Comparison of ENCODE assay signal across 13 cellular contexts in genomic region chr2:219385958-219386520, GRCh38. TPM values are rescaled to one million over a fixed set of nuclear protein-coding genes. Genes with fewer than 3 reads are reported as not detected.
A peak's percentile ranks its signal among the peaks of the same experiment; 100 is the strongest.
DNase-seq lines count a peak whose midpoint lies in the region; ATAC-seq and TF ChIP-seq lines count a peak whose summit lies in the region.
"Had no signal": no experiment of that assay in that cellular context is flagged by ENCODE, and none has a peak within 500 bp of the region (broad histone marks: within the 10 kb centered on the region; RNA-seq: fewer than 3 reads in every experiment).

No MANE protein-coding gene starts in this region.

- TF ChIP-seq CTCF in OCI-LY3 (IDR thresholded peaks at IDR 0.05; ENCODE audit: low read depth, low read length) (no peak), osteoblast (IDR thresholded peaks at IDR 0.05; ENCODE audit: extremely low read depth, low read depth, low read length) (no peak), ascending aorta (IDR thresholded peaks at IDR 0.05) (no peak)

- no peaks in the 10 kb centered on the region for H4K20me1 ChIP-seq in OCI-LY3 (ENCODE audit: insufficient read depth, low read length)
- peaks cover 11% of the 10 kb centered on the region for H4K20me1 ChIP-seq in osteoblast (ENCODE audit: insufficient read depth, low read length)

- H3K27me3 ChIP-seq in OCI-LY3 (ENCODE audit: low read depth, low read length) = no peaks in the 10 kb centered on the region
- H3K27me3 ChIP-seq in duodenal mucosa (ENCODE audit: control insufficient read depth in 1 of 2, insufficient read depth in 2 of 2, low read length in 2 of 2) = no peaks in the 10 kb centered on the region
- no peaks in the 10 kb centered on the region for H3K27me3 ChIP-seq in osteoblast (ENCODE audit: insufficient read depth, low read length)
- no peaks in the 10 kb centered on the region for H3K27me3 ChIP-seq in ascending aorta
- H3K27me3 ChIP-seq: sigmoid colon, tibial nerve had no signal

- H3K4me3 ChIP-seq in OCI-LY3 (ENCODE audit: low read length) = peak overlapping the region; percentile 98; the same call in 1 of the 2 replicates
- H3K4me3 ChIP-seq in duodenal mucosa (ENCODE audit: low read depth in 1 of 2, low read length in 2 of 2) = peak overlapping the region; percentile 89 to 93
- H3K4me3 ChIP-seq in osteoblast (ENCODE audit: insufficient read depth, low read length) = no peak overlapping the region
- peak overlapping the region in 1 of 2 donors; percentile 82 for H3K4me3 ChIP-seq in ascending aorta

- no peak overlapping the region for H2AFZ ChIP-seq in OCI-LY3 (ENCODE audit: low read depth, low read length)
- no peak overlapping the region for H2AFZ ChIP-seq in osteoblast (ENCODE audit: low read length)

- H3K27me3 Mint-ChIP-seq in activated CD8-positive, alpha-beta memory T cell treated with anti-CD3 and anti-CD28 coated beads, Interleukin-2, amount 10 ng/mL, durations not matched to agents 7 days and 5 days = peaks cover 2% of the 10 kb centered on the region

- peak overlapping the region; percentile 88 for H3K4me3 Mint-ChIP-seq in activated CD8-positive, alpha-beta memory T cell treated with anti-CD3 and anti-CD28 coated beads, Interleukin-2, amount 10 ng/mL, durations not matched to agents 7 days and 5 days

- H3K27ac Mint-ChIP-seq in activated CD8-positive, alpha-beta memory T cell treated with anti-CD3 and anti-CD28 coated beads, Interleukin-2, amount 10 ng/mL, durations not matched to agents 7 days and 5 days = peak overlapping the region; percentile 11

- H3K9me3 ChIP-seq in OCI-LY3 (ENCODE audit: insufficient read depth, low read length) = no peaks in the 10 kb centered on the region
- H3K9me3 ChIP-seq in duodenal mucosa (ENCODE audit: control insufficient read depth in 1 of 2, low read length in 2 of 2) = no peaks in the 10 kb centered on the region
- H3K9me3 ChIP-seq in osteoblast (ENCODE audit: low read depth, low read length) = no peaks in the 10 kb centered on the region
- H3K9me3 ChIP-seq in ascending aorta = no peaks in the 10 kb centered on the region
- H3K9me3 ChIP-seq: sigmoid colon had no signal

- CTCF ChIA-PET in activated CD8-positive, alpha-beta memory T cell treated with anti-CD3 and anti-CD28 coated beads, Interleukin-2, amount 10 ng/mL, durations not matched to agents 7 days and 5 days (lab: Charles Lee) = interaction anchor here (1.7 kb wide), 1 partner anchor 108 kb away, joined by 7 read pairs; no protein-coding TSS in a partner anchor

- intact Hi-C loops in ascending aorta (cut with DNase I) = loop anchor here (5.0 kb wide), 4 partner anchors 94 to 211 kb away; partner anchors contain the start of genes CNPPD1, DNAJB2, RETREG2 and STK11IP

- H3K27ac ChIP-seq in OCI-LY3 (ENCODE audit: low read length) (no peak overlapping the region), duodenal mucosa (ENCODE audit: low read depth, low read length) (no peak overlapping the region), osteoblast (ENCODE audit: low read depth, low read length) (no peak overlapping the region), ascending aorta (no peak overlapping the region)

- no peak for DNase-seq in activated CD8-positive, alpha-beta memory T cell treated with anti-CD3 and anti-CD28 coated beads, Interleukin-2, amount 10 ng/mL, durations not matched to agents 7 days and 5 days
- DNase-seq in activated CD8-positive, alpha-beta memory T cell treated with anti-CD3 and anti-CD28 coated beads, Interleukin-2, amount 50 U/mL, for 4 hours = no peak
- DNase-seq in osteoblast (ENCODE audit: insufficient read length, low spot score, missing footprints) (no peak), ascending aorta (ENCODE audit: low spot score in 2 of 2) (no peak), activated gamma-delta T cell treated with Interleukin-2 at 50 U/mL for 16 hours (no peak)
- DNase-seq: mesendoderm, NCI-H82, sigmoid colon had no signal

- H3K36me3 Mint-ChIP-seq in activated CD8-positive, alpha-beta memory T cell treated with anti-CD3 and anti-CD28 coated beads, Interleukin-2, amount 10 ng/mL, durations not matched to agents 7 days and 5 days = peaks cover 15% of the 10 kb centered on the region

- H3K79me2 ChIP-seq in OCI-LY3 (ENCODE audit: low read length) (peaks cover 16% of the 10 kb centered on the region), osteoblast (ENCODE audit: insufficient read depth, low read length) (peaks cover 7% of the 10 kb centered on the region)

- H3K9me3 Mint-ChIP-seq in activated CD8-positive, alpha-beta memory T cell treated with anti-CD3 and anti-CD28 coated beads, Interleukin-2, amount 10 ng/mL, durations not matched to agents 7 days and 5 days (ENCODE audit: low read depth) = no peaks in the 10 kb centered on the region

- H3K4me2 ChIP-seq in OCI-LY3 (ENCODE audit: low read length) (peak overlapping the region; percentile 95), osteoblast (ENCODE audit: insufficient read depth, low read length) (peak overlapping the region; percentile 96)

- H3K4me1 ChIP-seq in OCI-LY3 (ENCODE audit: low read length) (peaks cover 12% of the 10 kb centered on the region), duodenal mucosa (ENCODE audit: control insufficient read depth in 1 of 2, insufficient read depth in 2 of 2, low read length in 2 of 2) (peaks cover 15 to 29% of the 10 kb centered on the region in 2 donors), osteoblast (ENCODE audit: insufficient read depth, low read length) (peaks cover 14% of the 10 kb centered on the region), ascending aorta (peaks cover 8 to 11% of the 10 kb centered on the region in 2 donors)

- no peak for ATAC-seq in activated CD8-positive, alpha-beta memory T cell treated with anti-CD3 and anti-CD28 coated beads, Interleukin-2, amount 10 ng/mL, durations not matched to agents 7 days and 5 days
- ATAC-seq in GM19351 (IDR thresholded peaks at IDR 0.05; ENCODE audit: unreplicated experiment) = no peak

- peaks cover 21% of the 10 kb centered on the region for H3K36me3 ChIP-seq in OCI-LY3 (replicated peaks; ENCODE audit: low read depth, low read length)
- peaks cover 51 to 58% of the 10 kb centered on the region in 2 donors for H3K36me3 ChIP-seq in duodenal mucosa (ENCODE audit: control insufficient read depth in 1 of 2, insufficient read depth in 2 of 2, low read length in 2 of 2)
- peaks cover 46% of the 10 kb centered on the region for H3K36me3 ChIP-seq in osteoblast (ENCODE audit: insufficient read depth, low read length)
- peaks cover 43 to 52% of the 10 kb centered on the region in 2 donors for H3K36me3 ChIP-seq in ascending aorta

- H3K4me1 Mint-ChIP-seq in activated CD8-positive, alpha-beta memory T cell treated with anti-CD3 and anti-CD28 coated beads, Interleukin-2, amount 10 ng/mL, durations not matched to agents 7 days and 5 days = peaks cover 13% of the 10 kb centered on the region

- H3K9ac ChIP-seq in OCI-LY3 (ENCODE audit: low read length) (no peak overlapping the region), duodenal mucosa (ENCODE audit: low read depth in 1 of 2, low read length in 2 of 2) (peak overlapping the region in 1 of 2 donors; percentile 81)

RNA-seq across cellular contexts. Expression of gene DNPEP, which starts 1.7 kb away (rescaled TPM):
- total RNA-seq in activated CD8-positive, alpha-beta memory T cell treated with anti-CD3 and anti-CD28 coated beads, Interleukin-2, amount 10 ng/mL, durations not matched to agents 7 days and 5 days = 10 to 100 TPM; 60.3 to 64.8 TPM
- total RNA-seq in osteoblast (60.7 and 67.3 TPM in 2 replicates), ascending aorta (113 TPM)

RNA-seq across cellular contexts. Expression of gene DES, which starts 32.1 kb away (rescaled TPM):
- not detected for total RNA-seq in activated CD8-positive, alpha-beta memory T cell treated with anti-CD3 and anti-CD28 coated beads, Interleukin-2, amount 10 ng/mL, durations not matched to agents 7 days and 5 days
- total RNA-seq in osteoblast = 0.72 and 1.2 TPM in 2 replicates
- total RNA-seq in ascending aorta = 182 TPM

RNA-seq across cellular contexts. Expression of gene SPEG, which starts 48.6 kb away (rescaled TPM):
- total RNA-seq in activated CD8-positive, alpha-beta memory T cell treated with anti-CD3 and anti-CD28 coated beads, Interleukin-2, amount 10 ng/mL, durations not matched to agents 7 days and 5 days = 1 to 10 TPM in 1 of 2 experiments, under 1 TPM in 1; 0.52 to 1.3 TPM
- total RNA-seq in osteoblast (24.2 and 26.4 TPM in 2 replicates), ascending aorta (390 TPM)

RNA-seq across cellular contexts. Expression of gene RESP18, which starts 53.5 kb away (rescaled TPM):
- total RNA-seq in activated CD8-positive, alpha-beta memory T cell treated with anti-CD3 and anti-CD28 coated beads, Interleukin-2, amount 10 ng/mL, durations not matched to agents 7 days and 5 days = not detected
- total RNA-seq in osteoblast (not detected in 2 replicates), ascending aorta (not detected)
- total RNA-seq: aorta, sigmoid colon, tibial nerve had no signal

Comparison
In these comparisons a context has a peak if more than half of its experiments do, and no peak if none do; other contexts are left out.
1. RNA of gene DES, which starts 32.1 kb away (total RNA-seq): 182 TPM in ascending aorta (single experiment); 0.72 to 1.2 TPM in osteoblast and not detected in activated CD8-positive, alpha-beta memory T cell treated with anti-CD3 and anti-CD28 coated beads, Interleukin-2, amount 10 ng/mL, durations not matched to agents 7 days and 5 days; every median in the first group is over 10 times any median in the second.
2. RNA of gene SPEG, which starts 48.6 kb away (total RNA-seq): 390 TPM in ascending aorta (single experiment); 24.2 to 26.4 TPM in osteoblast and 0.52 to 1.3 TPM in activated CD8-positive, alpha-beta memory T cell treated with anti-CD3 and anti-CD28 coated beads, Interleukin-2, amount 10 ng/mL, durations not matched to agents 7 days and 5 days; every median in the first group is over 10 times any median in the second.